ENCODE assay signal across 12 cellular contexts in the genomic region with DNA sequence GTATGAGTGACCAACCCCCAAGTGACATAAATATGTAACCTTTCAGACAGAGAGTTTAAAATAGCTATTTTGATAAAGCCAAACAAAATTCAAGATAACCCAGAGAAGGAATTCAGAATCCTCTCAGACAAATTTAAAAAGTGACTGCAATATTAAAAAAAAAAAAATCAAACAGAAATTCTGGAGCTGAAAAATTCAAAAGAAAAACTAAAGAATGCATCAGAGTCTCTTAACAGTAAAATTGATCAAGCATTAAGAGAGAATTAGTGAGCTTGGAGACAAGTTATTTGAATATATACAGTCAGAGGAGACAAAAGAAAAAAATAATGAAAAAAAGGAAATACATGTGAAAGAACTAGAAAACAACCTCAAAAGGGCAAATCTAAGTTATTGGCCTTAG. TPM values are rescaled to one million over a fixed set of nuclear protein-coding genes. Genes with fewer than 3 reads are reported as not detected.
"Had no signal": no experiment of that assay in that cellular context is flagged by ENCODE, and none has a peak within 500 bp of the region (broad histone marks: within the 10 kb centered on the region; RNA-seq: fewer than 3 reads in every experiment).

No MANE protein-coding gene starts in this region.

- DNase-seq: GM23248, GOT3, H7, H9, HCEC 1CT, HFFc6 had no signal

- H3K36me3 ChIP-seq: HAP-1 had no signal

- H3K9ac ChIP-seq: GM23248 had no signal

- H3K4me3 ChIP-seq: GM23248, GM23338, HAP-1 had no signal

- H3K4me1 ChIP-seq: HAP-1 had no signal

- H3K4me2 ChIP-seq: GM23338 had no signal

- H3K27ac ChIP-seq: GM23248 had no signal

- FAIRE-seq: H1, H54 had no signal

- H3K9me3 ChIP-seq: HAP-1 had no signal

- ATAC-seq: GM23338, HCT116 had no signal

- H2AFZ ChIP-seq: GM23248, GM23338 had no signal

RNA-seq across cellular contexts. Expression of a gene that starts 53.1 kb away (rescaled TPM):
- total RNA-seq: GM23248, GM23338, H1, H4, H7, H9, HFFc6 had no signal
- polyA plus RNA-seq: GM23248, GM23338, H1 had no signal

RNA-seq across cellular contexts. Expression of a gene that starts 53.7 kb away (rescaled TPM):
- total RNA-seq: GM23248, GM23338, H1, H4, H7, H9, HFFc6 had no signal
- polyA plus RNA-seq: GM23248, GM23338, H1 had no signal
